Comparison of ENCODE assay signal across 15 cellular contexts in the genomic region with DNA sequence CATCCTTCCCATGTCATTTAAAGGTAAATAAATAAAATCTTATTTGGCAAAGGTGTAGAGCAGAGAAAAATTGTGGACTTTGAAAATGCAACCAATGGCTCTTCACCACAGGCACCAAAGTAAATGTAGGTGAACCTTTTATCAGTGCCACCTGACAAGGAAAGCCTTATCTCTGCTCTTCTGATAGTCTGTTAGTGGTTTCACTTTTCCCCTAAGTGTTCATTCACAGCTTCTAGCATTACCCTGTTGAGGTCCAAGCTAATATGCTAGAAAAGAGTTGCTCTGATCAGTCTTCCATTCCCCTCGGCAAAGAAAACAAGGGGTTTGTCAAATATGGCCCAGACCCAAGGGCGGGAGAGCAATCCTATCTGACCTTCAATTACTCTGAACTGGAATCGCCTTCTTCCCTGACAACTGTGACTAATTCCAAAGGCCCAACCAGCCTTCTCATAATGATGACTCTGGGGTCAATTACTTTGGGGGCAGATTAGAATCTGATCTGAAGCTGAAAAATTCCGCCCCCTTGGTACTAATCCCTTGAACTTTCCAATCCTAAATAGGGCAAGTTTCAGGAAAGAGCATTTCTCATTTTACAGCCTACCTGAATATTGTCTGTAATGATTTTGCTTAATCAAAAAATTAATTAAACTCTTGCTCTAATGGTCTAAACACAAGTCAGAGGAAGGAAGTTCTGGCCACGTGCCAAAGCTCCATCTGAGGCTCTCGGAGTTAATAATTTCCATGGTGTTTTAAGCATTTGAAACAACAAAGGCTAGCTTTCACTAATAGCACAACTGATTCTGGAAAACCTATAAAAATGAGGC. TPM values are rescaled to one million over a fixed set of nuclear protein-coding genes. Genes with fewer than 3 reads are reported as not detected.
A peak's percentile ranks its signal among the peaks of the same experiment; 100 is the strongest.
DNase-seq lines count a peak whose midpoint lies in the region; TF ChIP-seq lines count a peak whose summit lies in the region.
"Had no signal": no experiment of that assay in that cellular context is flagged by ENCODE, and none has a peak within 500 bp of the region (broad histone marks: within the 10 kb centered on the region; RNA-seq: fewer than 3 reads in every experiment).

No MANE protein-coding gene starts in this region.

- H3K4me3 ChIP-seq in esophagus squamous epithelium (no peak overlapping the region), HAP-1 (no peak overlapping the region)

- intact Hi-C loops in Calu3 (cut with micrococcal nuclease; ENCODE audit: unreplicated experiment) = loop anchor here (5.0 kb wide), 1 partner anchor 137 kb away; the partner anchor contains the start of gene ITPR1
- intact Hi-C loops in esophagus squamous epithelium (cut with DNase I) = no loop called here
- intact Hi-C loops in CD14-positive monocyte (cut with micrococcal nuclease) = loop anchor here in 1 of 2 donors (10.0 kb wide), 1 partner anchor 69 kb away; no protein-coding TSS in a partner anchor

- H3K9me3 ChIP-seq in esophagus squamous epithelium (no peaks in the 10 kb centered on the region), HAP-1 (no peaks in the 10 kb centered on the region)

- no peaks in the 10 kb centered on the region for H3K9me3 Mint-ChIP-seq in Calu3 (ENCODE audit: low read depth, unreplicated experiment)
- no peaks in the 10 kb centered on the region for H3K9me3 Mint-ChIP-seq in nephron
- H3K9me3 Mint-ChIP-seq in glutamatergic neuron (ENCODE audit: unreplicated experiment) = peaks cover 2% of the 10 kb centered on the region
- H3K9me3 Mint-ChIP-seq in CD14-positive monocyte = peaks cover 0 to 2% (median 0%) of the 10 kb centered on the region in 7 donors
- H3K9me3 Mint-ChIP-seq: CD8-positive, alpha-beta memory T cell; endodermal cell had no signal

- DNase-seq in Calu3 (peak; percentile 41), OCI-M1 (lab: John Stamatoyannopoulos, UW) (peak; percentile 88), glomerular visceral epithelial cell (ENCODE audit: extremely low spot score) (peak; percentile 20), esophagus squamous epithelium (lab: John Stamatoyannopoulos, UW) (no peak), glutamatergic neuron (no peak), HAP-1 (ENCODE audit: low spot score in 2 of 2) (no peak), CD14-positive monocyte (ENCODE audit: low spot score) (no peak)
- DNase-seq: activated CD8-positive, alpha-beta memory T cell treated with anti-CD3 and anti-CD28 coated beads, Interleukin-2, amount 10 ng/mL, durations not matched to agents 7 days and 5 days; CD8-positive, alpha-beta memory T cell; endodermal cell; Karpas-422; NCI-H2029 treated with DMSO at 0.1 percent for 48 hours; PC-3; stimulated activated naive CD8-positive, alpha-beta T cell treated with anti-CD3 and anti-CD28 coated beads, Interleukin-15, Interleukin-2, amounts not matched to agents 100 U/mL and 50 U/mL, for 24 hours had no signal

- no peak overlapping the region for H3K27ac ChIP-seq in esophagus squamous epithelium

- H3K4me3 Mint-ChIP-seq in Calu3 (ENCODE audit: low read depth, unreplicated experiment) (no peak overlapping the region), nephron (peak overlapping the region in 2 of 3 experiments; percentile 21 to 46), glutamatergic neuron (ENCODE audit: unreplicated experiment) (no peak overlapping the region), CD14-positive monocyte (no peak overlapping the region)
- H3K4me3 Mint-ChIP-seq: activated CD8-positive, alpha-beta memory T cell treated with anti-CD3 and anti-CD28 coated beads, Interleukin-2, amount 10 ng/mL, durations not matched to agents 7 days and 5 days; CD8-positive, alpha-beta memory T cell; endodermal cell had no signal

- no peaks in the 10 kb centered on the region for H3K36me3 Mint-ChIP-seq in Calu3 (ENCODE audit: insufficient read depth, unreplicated experiment)
- H3K36me3 Mint-ChIP-seq in nephron (ENCODE audit: low read depth) = peaks cover 7% of the 10 kb centered on the region
- H3K36me3 Mint-ChIP-seq in glutamatergic neuron (ENCODE audit: unreplicated experiment) = no peaks in the 10 kb centered on the region
- peaks cover 27 to 43% of the 10 kb centered on the region in 2 donors for H3K36me3 Mint-ChIP-seq in CD14-positive monocyte

- H3K36me3 ChIP-seq in esophagus squamous epithelium (no peaks in the 10 kb centered on the region), HAP-1 (replicated peaks) (no peaks in the 10 kb centered on the region)

- no peaks in the 10 kb centered on the region for H3K27me3 ChIP-seq in esophagus squamous epithelium
- no peaks in the 10 kb centered on the region for H3K27me3 ChIP-seq in HAP-1 (ENCODE audit: low read depth)

- TF ChIP-seq POLR2A in esophagus squamous epithelium (IDR thresholded peaks at IDR 0.05) = no peak

- no TSS peak for BruUV-seq in Calu3 (replicated peaks; lab: Mats Ljungman, UMichigan)

- 52 to 64% methylated on average over 6 of the region's 6 CpGs for WGBS in esophagus squamous epithelium, 2 donors

- in situ Hi-C loops in HAP-1 (cut with MboI; ENCODE audit: low sequenced_read_pairs) = loop anchor here (10.0 kb wide), 1 partner anchor 279 kb away; no protein-coding TSS in a partner anchor

- H3K27ac Mint-ChIP-seq in Calu3 (ENCODE audit: unreplicated experiment) = no peak overlapping the region
- peak overlapping the region; percentile 94 to 95 (median 95) for H3K27ac Mint-ChIP-seq in nephron
- H3K27ac Mint-ChIP-seq in glutamatergic neuron (ENCODE audit: unreplicated experiment) = no peak overlapping the region
- no peak overlapping the region for H3K27ac Mint-ChIP-seq in CD14-positive monocyte
- H3K27ac Mint-ChIP-seq: activated CD8-positive, alpha-beta memory T cell treated with anti-CD3 and anti-CD28 coated beads, Interleukin-2, amount 10 ng/mL, durations not matched to agents 7 days and 5 days; endodermal cell had no signal

- no peaks in the 10 kb centered on the region for H3K27me3 Mint-ChIP-seq in Calu3 (ENCODE audit: unreplicated experiment)
- no peaks in the 10 kb centered on the region for H3K27me3 Mint-ChIP-seq in nephron (ENCODE audit: low read depth)
- H3K27me3 Mint-ChIP-seq in glutamatergic neuron (ENCODE audit: unreplicated experiment) = no peaks in the 10 kb centered on the region
- H3K27me3 Mint-ChIP-seq in CD14-positive monocyte (ENCODE audit: low read depth in 3 of 3) = no peaks in the 10 kb centered on the region
- H3K27me3 Mint-ChIP-seq: activated CD8-positive, alpha-beta memory T cell treated with anti-CD3 and anti-CD28 coated beads, Interleukin-2, amount 10 ng/mL, durations not matched to agents 7 days and 5 days; CD8-positive, alpha-beta memory T cell had no signal

- CTCF ChIA-PET in Calu3 (lab: Charles Lee) = no interaction called here

- H3K4me1 Mint-ChIP-seq in Calu3 (ENCODE audit: low read depth, unreplicated experiment) (peaks cover 10% of the 10 kb centered on the region), nephron (peaks cover 46% of the 10 kb centered on the region), glutamatergic neuron (ENCODE audit: low read depth, unreplicated experiment) (no peaks in the 10 kb centered on the region), CD14-positive monocyte (peaks cover 15% of the 10 kb centered on the region)

- H3K4me1 ChIP-seq in esophagus squamous epithelium (peaks cover 0 to 15% (median 0%) of the 10 kb centered on the region in 3 donors), HAP-1 (peaks cover 10% of the 10 kb centered on the region)

- TF ChIP-seq CTCF in Calu3 (IDR thresholded peaks at IDR 0.05; ENCODE audit: unreplicated experiment) (no peak), nephron (IDR thresholded peaks at IDR 0.05; ENCODE audit: unreplicated experiment in 3 of 3) (no peak), esophagus squamous epithelium (IDR thresholded peaks at IDR 0.05) (no peak), glutamatergic neuron (IDR thresholded peaks at IDR 0.05; ENCODE audit: partially characterized antibody, unreplicated experiment) (no peak), CD14-positive monocyte (IDR thresholded peaks at IDR 0.05) (no peak)

RNA-seq across cellular contexts. Expression of gene SETMAR, which starts 52.4 kb away (rescaled TPM):
- total RNA-seq in Calu3 (2022) = 7.8 and 10.4 TPM in 2 replicates
- 10 to 100 TPM; 11.4 to 28.6 (median 16.0) TPM for total RNA-seq in esophagus squamous epithelium
- total RNA-seq in glutamatergic neuron (ENCODE audit: unreplicated experiment) = 31.6 TPM
- polyA plus RNA-seq in CD14-positive monocyte = 1 to 10 TPM; 3.5 to 7.2 TPM

Comparison
In these comparisons a context has a peak if more than half of its experiments do, and no peak if none do; other contexts are left out.
1. DNase-seq: peak in Calu3 (single experiment), OCI-M1 (single experiment) and glomerular visceral epithelial cell (single experiment); none in esophagus squamous epithelium (single experiment), glutamatergic neuron (single experiment), HAP-1 (0 of 2) and CD14-positive monocyte (single experiment).
2. H3K27ac Mint-ChIP-seq: peak in nephron (3 of 3); none in Calu3 (single experiment), glutamatergic neuron (single experiment) and CD14-positive monocyte (0 of 7).
3. H3K4me3 Mint-ChIP-seq: peak in nephron (2 of 3); none in Calu3 (single experiment), glutamatergic neuron (single experiment) and CD14-positive monocyte (0 of 2).